ENCODE assay signal across 1 cellular context in genomic region chr10:21975378-21975990, GRCh38.
TF ChIP-seq lines count a peak whose summit lies in the region.

No MANE protein-coding gene starts in this region.

TF ChIP-seq in HEK293, 187 proteins besides CTCF, POLR2A, EP300 and RAD21 (continued from another document and continues in another):
- TF ChIP-seq ZNF366 (tag by site-specific recombination; conservative IDR thresholded peaks at IDR 0.05) (peak; percentile 31; the same call in 1 of the 2 replicates), ZNF624 (tag by site-specific recombination; IDR thresholded peaks at IDR 0.05) (no peak), ZNF596 (tag by site-specific recombination; IDR thresholded peaks at IDR 0.05) (0 out of 2 replicates have a peak, but pooled peaks have one; percentile 35), ZNF626 (tag by site-specific recombination; IDR thresholded peaks at IDR 0.05) (no peak), ZNF341 (tag by site-specific recombination; IDR thresholded peaks at IDR 0.05; ENCODE audit: low read depth) (no peak), ZNF561 (tag by site-specific recombination; IDR thresholded peaks at IDR 0.05; ENCODE audit: borderline replicate concordance) (0 out of 2 replicates have a peak, but pooled peaks have one; percentile 44), ZNF239 (tag by site-specific recombination; IDR thresholded peaks at IDR 0.05) (no peak), KLF7 (tag by site-specific recombination; IDR thresholded peaks at IDR 0.05; ENCODE audit: borderline replicate concordance) (no peak), KLF9 (tag by site-specific recombination; IDR thresholded peaks at IDR 0.05; ENCODE audit: low read depth) (no peak), ZNF660 (tag by site-specific recombination; IDR thresholded peaks at IDR 0.05) (no peak), ZNF521 (tag by site-specific recombination; IDR thresholded peaks at IDR 0.05) (no peak), ZXDB (tag by site-specific recombination; IDR thresholded peaks at IDR 0.05) (peak; percentile 50), ZNF548 (tag by site-specific recombination; IDR thresholded peaks at IDR 0.05) (no peak), HOXC10 (CRISPR knock-in tag; IDR thresholded peaks at IDR 0.05) (no peak), ZNF623 (tag by site-specific recombination; IDR thresholded peaks at IDR 0.05) (no peak), ZNF391 (tag by site-specific recombination; IDR thresholded peaks at IDR 0.05; ENCODE audit: borderline replicate concordance, low read depth) (no peak), ZNF629 (tag by site-specific recombination; IDR thresholded peaks at IDR 0.05) (peak; percentile 43; the same call in 1 of the 2 replicates), ZNF2 (tag by site-specific recombination; IDR thresholded peaks at IDR 0.05) (no peak), FEZF1 (tag by site-specific recombination; IDR thresholded peaks at IDR 0.05) (peak; percentile 93), RBAK (tag by site-specific recombination; IDR thresholded peaks at IDR 0.05) (no peak), ZSCAN23 (tag by site-specific recombination; IDR thresholded peaks at IDR 0.05) (no peak), ZNF26 (tag by site-specific recombination; IDR thresholded peaks at IDR 0.05) (no peak), ZNF404 (tag by site-specific recombination; IDR thresholded peaks at IDR 0.05) (no peak), ZNF350 (tag by site-specific recombination; IDR thresholded peaks at IDR 0.05) (no peak), ZNF16 (tag by site-specific recombination; IDR thresholded peaks at IDR 0.05; ENCODE audit: low read depth) (no peak), ZBTB6 (tag by site-specific recombination; IDR thresholded peaks at IDR 0.05) (no peak), PRDM6 (tag by site-specific recombination; IDR thresholded peaks at IDR 0.05) (peak; percentile 88), MZF1 (tag by site-specific recombination; IDR thresholded peaks at IDR 0.05; ENCODE audit: borderline replicate concordance) (peak; percentile 44; the same call in 1 of the 2 replicates), SCRT2 (tag by site-specific recombination; IDR thresholded peaks at IDR 0.05) (no peak), KLF8 (tag by site-specific recombination; IDR thresholded peaks at IDR 0.05) (no peak), ZSCAN30 (tag by site-specific recombination; IDR thresholded peaks at IDR 0.05) (peak; percentile 78), ZNF121 (tag by site-specific recombination; IDR thresholded peaks at IDR 0.05) (no peak), ZNF830 (tag by site-specific recombination; IDR thresholded peaks at IDR 0.05; ENCODE audit: low read depth) (no peak), ZBTB1 (tag by site-specific recombination; IDR thresholded peaks at IDR 0.05) (no peak), ZSCAN16 (tag by site-specific recombination; IDR thresholded peaks at IDR 0.05) (no peak), ZNF184 (tag by site-specific recombination; IDR thresholded peaks at IDR 0.05) (peak; percentile 83; the same call in 1 of the 2 replicates), ZNF18 (tag by site-specific recombination; IDR thresholded peaks at IDR 0.05) (no peak), ZNF426 (tag by site-specific recombination; IDR thresholded peaks at IDR 0.05) (no peak), ZBTB8A (tag by site-specific recombination; IDR thresholded peaks at IDR 0.05) (no peak), KLF1 (tag by site-specific recombination; IDR thresholded peaks at IDR 0.05) (peak; percentile 27; the same call in 1 of the 2 replicates), ZNF354C (tag by site-specific recombination; IDR thresholded peaks at IDR 0.05; ENCODE audit: borderline replicate concordance, low read depth) (no peak), ZNF174 (tag by site-specific recombination; IDR thresholded peaks at IDR 0.05) (no peak), ZNF292 (tag by site-specific recombination; IDR thresholded peaks at IDR 0.05; ENCODE audit: borderline replicate concordance, low read depth) (no peak), ZNF48 (tag by site-specific recombination; IDR thresholded peaks at IDR 0.05) (no peak), SP7 (tag by site-specific recombination; IDR thresholded peaks at IDR 0.05) (0 out of 2 replicates have a peak, but pooled peaks have one; percentile 20), ZNF335 (tag by site-specific recombination; conservative IDR thresholded peaks at IDR 0.05) (0 out of 2 replicates have a peak, but pooled peaks have one; percentile 18), ZBTB7A (tag by site-specific recombination; IDR thresholded peaks at IDR 0.05; ENCODE audit: low read depth) (no peak), OSR2 (tag by site-specific recombination; IDR thresholded peaks at IDR 0.05) (peak; percentile 99), ZNF701 (tag by site-specific recombination; IDR thresholded peaks at IDR 0.05) (no peak)
- TF ChIP-seq, protein P1, sequence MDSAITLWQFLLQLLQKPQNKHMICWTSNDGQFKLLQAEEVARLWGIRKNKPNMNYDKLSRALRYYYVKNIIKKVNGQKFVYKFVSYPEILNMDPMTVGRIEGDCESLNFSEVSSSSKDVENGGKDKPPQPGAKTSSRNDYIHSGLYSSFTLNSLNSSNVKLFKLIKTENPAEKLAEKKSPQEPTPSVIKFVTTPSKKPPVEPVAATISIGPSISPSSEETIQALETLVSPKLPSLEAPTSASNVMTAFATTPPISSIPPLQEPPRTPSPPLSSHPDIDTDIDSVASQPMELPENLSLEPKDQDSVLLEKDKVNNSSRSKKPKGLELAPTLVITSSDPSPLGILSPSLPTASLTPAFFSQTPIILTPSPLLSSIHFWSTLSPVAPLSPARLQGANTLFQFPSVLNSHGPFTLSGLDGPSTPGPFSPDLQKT (IDR thresholded peaks at IDR 0.05; ENCODE audit: borderline replicate concordance, low read depth, low read length): no peak
- TF ChIP-seq, protein P2, sequence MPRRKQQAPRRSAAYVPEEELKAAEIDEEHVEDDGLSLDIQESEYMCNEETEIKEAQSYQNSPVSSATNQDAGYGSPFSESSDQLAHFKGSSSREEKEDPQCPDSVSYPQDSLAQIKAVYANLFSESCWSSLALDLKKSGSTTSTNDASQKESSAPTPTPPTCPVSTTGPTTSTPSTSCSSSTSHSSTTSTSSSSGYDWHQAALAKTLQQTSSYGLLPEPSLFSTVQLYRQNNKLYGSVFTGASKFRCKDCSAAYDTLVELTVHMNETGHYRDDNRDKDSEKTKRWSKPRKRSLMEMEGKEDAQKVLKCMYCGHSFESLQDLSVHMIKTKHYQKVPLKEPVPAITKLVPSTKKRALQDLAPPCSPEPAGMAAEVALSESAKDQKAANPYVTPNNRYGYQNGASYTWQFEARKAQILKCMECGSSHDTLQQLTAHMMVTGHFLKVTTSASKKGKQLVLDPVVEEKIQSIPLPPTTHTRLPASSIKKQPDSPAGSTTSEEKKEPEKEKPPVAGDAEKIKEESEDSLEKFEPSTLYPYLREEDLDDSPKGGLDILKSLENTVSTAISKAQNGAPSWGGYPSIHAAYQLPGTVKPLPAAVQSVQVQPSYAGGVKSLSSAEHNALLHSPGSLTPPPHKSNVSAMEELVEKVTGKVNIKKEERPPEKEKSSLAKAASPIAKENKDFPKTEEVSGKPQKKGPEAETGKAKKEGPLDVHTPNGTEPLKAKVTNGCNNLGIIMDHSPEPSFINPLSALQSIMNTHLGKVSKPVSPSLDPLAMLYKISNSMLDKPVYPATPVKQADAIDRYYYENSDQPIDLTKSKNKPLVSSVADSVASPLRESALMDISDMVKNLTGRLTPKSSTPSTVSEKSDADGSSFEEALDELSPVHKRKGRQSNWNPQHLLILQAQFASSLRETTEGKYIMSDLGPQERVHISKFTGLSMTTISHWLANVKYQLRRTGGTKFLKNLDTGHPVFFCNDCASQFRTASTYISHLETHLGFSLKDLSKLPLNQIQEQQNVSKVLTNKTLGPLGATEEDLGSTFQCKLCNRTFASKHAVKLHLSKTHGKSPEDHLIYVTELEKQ (tag by site-specific recombination; IDR thresholded peaks at IDR 0.05; ENCODE audit: borderline replicate concordance): peak; percentile 52; the same call in 1 of the 2 replicates
- TF ChIP-seq, protein P3, sequence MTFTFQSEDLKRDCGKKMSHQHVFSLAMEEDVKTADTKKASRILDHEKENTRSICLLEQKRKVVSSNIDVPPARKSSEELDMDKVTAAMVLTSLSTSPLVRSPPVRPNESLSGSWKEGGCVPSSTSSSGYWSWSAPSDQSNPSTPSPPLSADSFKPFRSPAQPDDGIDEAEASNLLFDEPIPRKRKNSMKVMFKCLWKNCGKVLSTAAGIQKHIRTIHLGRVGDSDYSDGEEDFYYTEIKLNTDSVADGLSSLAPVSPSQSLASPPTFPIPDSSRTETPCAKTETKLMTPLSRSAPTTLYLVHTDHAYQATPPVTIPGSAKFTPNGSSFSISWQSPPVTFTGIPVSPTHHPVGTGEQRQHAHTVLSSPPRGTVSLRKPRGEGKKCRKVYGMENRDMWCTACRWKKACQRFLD (tag by site-specific recombination; IDR thresholded peaks at IDR 0.05): no peak
- TF ChIP-seq, protein P4, sequence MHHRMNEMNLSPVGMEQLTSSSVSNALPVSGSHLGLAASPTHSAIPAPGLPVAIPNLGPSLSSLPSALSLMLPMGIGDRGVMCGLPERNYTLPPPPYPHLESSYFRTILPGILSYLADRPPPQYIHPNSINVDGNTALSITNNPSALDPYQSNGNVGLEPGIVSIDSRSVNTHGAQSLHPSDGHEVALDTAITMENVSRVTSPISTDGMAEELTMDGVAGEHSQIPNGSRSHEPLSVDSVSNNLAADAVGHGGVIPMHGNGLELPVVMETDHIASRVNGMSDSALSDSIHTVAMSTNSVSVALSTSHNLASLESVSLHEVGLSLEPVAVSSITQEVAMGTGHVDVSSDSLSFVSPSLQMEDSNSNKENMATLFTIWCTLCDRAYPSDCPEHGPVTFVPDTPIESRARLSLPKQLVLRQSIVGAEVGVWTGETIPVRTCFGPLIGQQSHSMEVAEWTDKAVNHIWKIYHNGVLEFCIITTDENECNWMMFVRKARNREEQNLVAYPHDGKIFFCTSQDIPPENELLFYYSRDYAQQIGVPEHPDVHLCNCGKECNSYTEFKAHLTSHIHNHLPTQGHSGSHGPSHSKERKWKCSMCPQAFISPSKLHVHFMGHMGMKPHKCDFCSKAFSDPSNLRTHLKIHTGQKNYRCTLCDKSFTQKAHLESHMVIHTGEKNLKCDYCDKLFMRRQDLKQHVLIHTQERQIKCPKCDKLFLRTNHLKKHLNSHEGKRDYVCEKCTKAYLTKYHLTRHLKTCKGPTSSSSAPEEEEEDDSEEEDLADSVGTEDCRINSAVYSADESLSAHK (tag by site-specific recombination; IDR thresholded peaks at IDR 0.05): peak; percentile 56; the same call in 1 of the 2 replicates
- TF ChIP-seq, protein P5, sequence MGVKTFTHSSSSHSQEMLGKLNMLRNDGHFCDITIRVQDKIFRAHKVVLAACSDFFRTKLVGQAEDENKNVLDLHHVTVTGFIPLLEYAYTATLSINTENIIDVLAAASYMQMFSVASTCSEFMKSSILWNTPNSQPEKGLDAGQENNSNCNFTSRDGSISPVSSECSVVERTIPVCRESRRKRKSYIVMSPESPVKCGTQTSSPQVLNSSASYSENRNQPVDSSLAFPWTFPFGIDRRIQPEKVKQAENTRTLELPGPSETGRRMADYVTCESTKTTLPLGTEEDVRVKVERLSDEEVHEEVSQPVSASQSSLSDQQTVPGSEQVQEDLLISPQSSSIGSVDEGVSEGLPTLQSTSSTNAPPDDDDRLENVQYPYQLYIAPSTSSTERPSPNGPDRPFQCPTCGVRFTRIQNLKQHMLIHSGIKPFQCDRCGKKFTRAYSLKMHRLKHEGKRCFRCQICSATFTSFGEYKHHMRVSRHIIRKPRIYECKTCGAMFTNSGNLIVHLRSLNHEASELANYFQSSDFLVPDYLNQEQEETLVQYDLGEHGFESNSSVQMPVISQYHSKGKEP (tag by site-specific recombination; IDR thresholded peaks at IDR 0.05): peak; percentile 73
